12 cellular contexts compared by ENCODE assay signal in genomic region chr20:61954276-61955021, GRCh38.
DNase-seq lines count a peak whose midpoint lies in the region; ATAC-seq and TF ChIP-seq lines count a peak whose summit lies in the region.
"Had no signal": no experiment of that assay in that cellular context is flagged by ENCODE, and none has a peak within 500 bp of the region (broad histone marks: within the 10 kb centered on the region; RNA-seq: fewer than 3 reads in every experiment).

No MANE protein-coding gene starts in this region.

- CTCF ChIA-PET in HEK293 (lab: Yijun Ruan, JAX), result interaction anchor here (0.6 to 0.7 kb wide), 2 partner anchors 530 to 1076 kb away, joined by 3 read pairs; no protein-coding TSS in a partner anchor

- no peak for TF ChIP-seq EP300 in stomach (IDR thresholded peaks at IDR 0.05)

- DNase-seq in NCI-H1417 (lab: John Stamatoyannopoulos, UW), result peak in 2 of 3 experiments; percentile 70 to 91
- DNase-seq in RPMI8226, result peak; percentile 72
- DNase-seq in mucosa of descending colon, result peak; percentile 3 to 27 (median 22)
- no peak for DNase-seq in stomach
- DNase-seq: activated CD4-positive, CD25-positive, alpha-beta regulatory T cell treated with anti-CD3 and anti-CD28 coated beads, Interleukin-2, amount 50 U/mL, for 72 hours; glutamatergic neuron; islet precursor cell; stimulated activated CD4-positive, alpha-beta T cell treated with anti-CD3 and anti-CD28 coated beads, Interleukin-12 subunit alpha, Interleukin-12 subunit beta, amount 100 ng/mL, for 4 hours had no signal

- no peak overlapping the region for H3K27ac ChIP-seq in HEK293 (ENCODE audit: extremely low read depth, low read depth, low read length)
- H3K27ac ChIP-seq in stomach, result no peak overlapping the region
- H3K27ac ChIP-seq: BLaER1 treated with 17β-estradiol and CSF1 and Interleukin-3, amounts not matched to agents 10 nM and 100 nM had no signal

- intact Hi-C loops in mucosa of descending colon (cut with DNase I, micrococcal nuclease), result no loop called here
- intact Hi-C loops in stomach (cut with DNase I; ENCODE audit: low total_unique reads), result no loop called here

- TF ChIP-seq POLR2A in stomach (IDR thresholded peaks at IDR 0.05), result no peak

- H3K27me3 ChIP-seq in stomach, result peaks cover 0 to 39% (median 16%) of the 10 kb centered on the region in 3 donors
- H3K27me3 ChIP-seq: BLaER1 treated with 17β-estradiol and CSF1 and Interleukin-3, amounts not matched to agents 10 nM and 100 nM had no signal

- ATAC-seq in mucosa of descending colon (no peak), HG03039 (IDR thresholded peaks at IDR 0.05; ENCODE audit: unreplicated experiment) (no peak), HG02763 (IDR thresholded peaks at IDR 0.05; ENCODE audit: unreplicated experiment) (no peak)

- TF ChIP-seq CTCF in HEK293 (tag by site-specific recombination; IDR thresholded peaks at IDR 0.05), result peak; percentile 28; the same call in 1 of the 2 replicates
- TF ChIP-seq CTCF in mucosa of descending colon (IDR thresholded peaks at IDR 0.05), result no peak
- TF ChIP-seq CTCF in stomach (IDR thresholded peaks at IDR 0.05), result no peak

- H3K9me3 ChIP-seq in HEK293 (ENCODE audit: control insufficient read depth, insufficient read depth, low read depth, low read length) (no peaks in the 10 kb centered on the region), mucosa of descending colon (no peaks in the 10 kb centered on the region), stomach (no peaks in the 10 kb centered on the region)
- H3K9me3 ChIP-seq: BLaER1 treated with 17β-estradiol and CSF1 and Interleukin-3, amounts not matched to agents 10 nM and 100 nM had no signal

- peaks cover 15% of the 10 kb centered on the region for H3K4me1 ChIP-seq in HEK293 (ENCODE audit: control insufficient read depth, insufficient read depth, low read length)
- no peaks in the 10 kb centered on the region for H3K4me1 ChIP-seq in mucosa of descending colon (ENCODE audit: low read depth)
- peaks cover 0 to 15% (median 9%) of the 10 kb centered on the region in 4 donors for H3K4me1 ChIP-seq in stomach
- H3K4me1 ChIP-seq: BLaER1 treated with 17β-estradiol and CSF1 and Interleukin-3, amounts not matched to agents 10 nM and 100 nM had no signal

- WGBS in stomach, 5 donors, result 48 to 66% (median 57%) methylated on average over 15 to 16 of the region's 16 CpGs

- H3K4me3 ChIP-seq in HEK293 (ENCODE audit: low read depth, low read length) (no peak overlapping the region), mucosa of descending colon (no peak overlapping the region), stomach (no peak overlapping the region)
- H3K4me3 ChIP-seq: BLaER1 treated with 17β-estradiol and CSF1 and Interleukin-3, amounts not matched to agents 10 nM and 100 nM had no signal

- POLR2A ChIA-PET in HEK293 (lab: Yijun Ruan, JAX), result no interaction called here

- no peaks in the 10 kb centered on the region for H3K36me3 ChIP-seq in HEK293 (ENCODE audit: control insufficient read depth in 2 of 2, insufficient read depth in 1 of 2, low read length in 2 of 2)
- no peaks in the 10 kb centered on the region for H3K36me3 ChIP-seq in mucosa of descending colon (ENCODE audit: low read depth)
- no peaks in the 10 kb centered on the region for H3K36me3 ChIP-seq in stomach
- H3K36me3 ChIP-seq: BLaER1 treated with 17β-estradiol and CSF1 and Interleukin-3, amounts not matched to agents 10 nM and 100 nM had no signal

TF ChIP-seq in HEK293, 187 proteins besides CTCF, POLR2A, EP300 and RAD21 (continues in another document):
- TF ChIP-seq ZBTB20 (tag by site-specific recombination; IDR thresholded peaks at IDR 0.05) (no peak), ZNF561 (tag by site-specific recombination; IDR thresholded peaks at IDR 0.05; ENCODE audit: borderline replicate concordance) (0 out of 2 replicates have a peak, but pooled peaks have one; percentile 35), SP7 (tag by site-specific recombination; IDR thresholded peaks at IDR 0.05) (no peak), ZNF16 (tag by site-specific recombination; IDR thresholded peaks at IDR 0.05; ENCODE audit: low read depth) (no peak), ZBTB17 (tag by site-specific recombination; IDR thresholded peaks at IDR 0.05) (no peak), GLIS2 (tag by site-specific recombination; IDR thresholded peaks at IDR 0.05) (0 out of 2 replicates have a peak, but pooled peaks have one; percentile 30), ZNF433 (tag by site-specific recombination; IDR thresholded peaks at IDR 0.05; ENCODE audit: low read depth) (no peak), ZNF146 (tag by site-specific recombination; IDR thresholded peaks at IDR 0.05) (no peak), ZIC2 (tag by site-specific recombination; IDR thresholded peaks at IDR 0.05) (peak; percentile 81), ZNF221 (tag by site-specific recombination; IDR thresholded peaks at IDR 0.05; ENCODE audit: borderline replicate concordance) (no peak), ZNF701 (tag by site-specific recombination; IDR thresholded peaks at IDR 0.05) (no peak), GLIS1 (tag by site-specific recombination; IDR thresholded peaks at IDR 0.05) (peak; percentile 92), ZFHX2 (tag by site-specific recombination; conservative IDR thresholded peaks at IDR 0.05) (peak; percentile 25), IKZF3 (tag by site-specific recombination; IDR thresholded peaks at IDR 0.05) (0 out of 2 replicates have a peak, but pooled peaks have one; percentile 14), ZNF600 (tag by site-specific recombination; IDR thresholded peaks at IDR 0.05) (no peak), ZFP3 (tag by site-specific recombination; IDR thresholded peaks at IDR 0.05; ENCODE audit: low read depth) (no peak), ZNF585B (tag by site-specific recombination; IDR thresholded peaks at IDR 0.05) (no peak), ZXDB (tag by site-specific recombination; IDR thresholded peaks at IDR 0.05) (no peak), ZNF560 (tag by site-specific recombination; IDR thresholded peaks at IDR 0.05; ENCODE audit: borderline replicate concordance) (no peak), ZNF18 (tag by site-specific recombination; IDR thresholded peaks at IDR 0.05) (no peak), ZNF658 (tag by site-specific recombination; IDR thresholded peaks at IDR 0.05) (no peak), ZNF37A (tag by site-specific recombination; IDR thresholded peaks at IDR 0.05) (no peak), EGR2 (tag by site-specific recombination; IDR thresholded peaks at IDR 0.05; ENCODE audit: low read depth) (0 out of 2 replicates have a peak, but pooled peaks have one; percentile 5), ZNF114 (tag by site-specific recombination; IDR thresholded peaks at IDR 0.05) (no peak)
- TF ChIP-seq, protein P1, sequence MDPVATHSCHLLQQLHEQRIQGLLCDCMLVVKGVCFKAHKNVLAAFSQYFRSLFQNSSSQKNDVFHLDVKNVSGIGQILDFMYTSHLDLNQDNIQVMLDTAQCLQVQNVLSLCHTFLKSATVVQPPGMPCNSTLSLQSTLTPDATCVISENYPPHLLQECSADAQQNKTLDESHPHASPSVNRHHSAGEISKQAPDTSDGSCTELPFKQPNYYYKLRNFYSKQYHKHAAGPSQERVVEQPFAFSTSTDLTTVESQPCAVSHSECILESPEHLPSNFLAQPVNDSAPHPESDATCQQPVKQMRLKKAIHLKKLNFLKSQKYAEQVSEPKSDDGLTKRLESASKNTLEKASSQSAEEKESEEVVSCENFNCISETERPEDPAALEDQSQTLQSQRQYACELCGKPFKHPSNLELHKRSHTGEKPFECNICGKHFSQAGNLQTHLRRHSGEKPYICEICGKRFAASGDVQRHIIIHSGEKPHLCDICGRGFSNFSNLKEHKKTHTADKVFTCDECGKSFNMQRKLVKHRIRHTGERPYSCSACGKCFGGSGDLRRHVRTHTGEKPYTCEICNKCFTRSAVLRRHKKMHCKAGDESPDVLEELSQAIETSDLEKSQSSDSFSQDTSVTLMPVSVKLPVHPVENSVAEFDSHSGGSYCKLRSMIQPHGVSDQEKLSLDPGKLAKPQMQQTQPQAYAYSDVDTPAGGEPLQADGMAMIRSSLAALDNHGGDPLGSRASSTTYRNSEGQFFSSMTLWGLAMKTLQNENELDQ (tag by site-specific recombination; IDR thresholded peaks at IDR 0.05; ENCODE audit: low read depth), result no peak
- TF ChIP-seq, protein P2, sequence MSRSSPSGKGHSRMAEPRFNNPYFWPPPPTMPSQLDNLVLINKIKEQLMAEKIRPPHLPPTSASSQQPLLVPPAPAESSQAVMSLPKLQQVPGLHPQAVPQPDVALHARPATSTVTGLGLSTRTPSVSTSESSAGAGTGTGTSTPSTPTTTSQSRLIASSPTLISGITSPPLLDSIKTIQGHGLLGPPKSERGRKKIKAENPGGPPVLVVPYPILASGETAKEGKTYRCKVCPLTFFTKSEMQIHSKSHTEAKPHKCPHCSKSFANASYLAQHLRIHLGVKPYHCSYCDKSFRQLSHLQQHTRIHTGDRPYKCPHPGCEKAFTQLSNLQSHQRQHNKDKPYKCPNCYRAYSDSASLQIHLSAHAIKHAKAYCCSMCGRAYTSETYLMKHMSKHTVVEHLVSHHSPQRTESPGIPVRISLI (tag by site-specific recombination; IDR thresholded peaks at IDR 0.05), result no peak
